Comparison of ENCODE assay signal across 8 cellular contexts in the genomic region with DNA sequence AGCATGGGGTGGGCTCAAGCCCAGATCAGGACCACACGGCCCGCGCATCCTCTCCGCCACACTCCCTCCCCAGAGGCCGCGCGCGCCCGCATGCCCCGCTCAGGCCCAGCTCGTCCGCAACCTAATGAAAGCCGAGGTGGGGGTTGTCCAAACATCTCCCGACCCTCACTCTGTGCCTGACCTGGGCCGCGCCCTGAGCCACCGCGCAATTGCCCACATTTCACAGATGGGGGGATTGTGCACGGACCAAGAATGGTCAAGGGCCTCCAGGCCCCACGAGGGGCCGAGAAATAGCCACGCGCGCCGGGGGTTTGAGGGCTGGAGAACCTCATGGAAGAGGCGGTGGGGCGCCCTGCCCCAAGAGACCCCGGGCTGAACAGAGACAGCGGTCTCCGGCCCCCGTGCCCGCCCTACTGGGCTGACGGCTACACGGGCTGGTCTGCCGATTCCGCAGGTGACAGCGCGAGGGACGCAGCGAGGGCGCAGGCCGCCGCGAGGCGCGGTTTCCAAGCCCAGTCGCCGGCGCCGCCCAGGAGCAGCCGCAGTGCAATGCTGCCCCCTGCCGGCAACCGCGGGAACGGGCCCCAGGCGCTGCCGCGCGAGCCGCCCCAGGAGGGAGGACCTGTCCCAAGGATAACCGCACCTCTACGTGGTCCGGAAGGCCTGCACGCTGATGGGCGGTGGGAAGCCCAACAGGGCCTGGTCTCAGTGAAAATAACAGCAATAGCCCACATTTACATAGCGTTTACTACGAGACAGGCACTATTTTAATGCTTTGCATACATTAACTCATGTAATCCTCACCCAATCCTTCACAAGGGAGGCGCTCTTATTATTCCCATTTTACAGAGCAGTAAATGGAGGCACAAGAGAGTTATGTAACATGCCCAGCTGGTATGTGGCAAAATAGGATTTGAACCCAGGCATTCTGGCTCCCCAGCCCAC. TPM values are rescaled to one million over a fixed set of nuclear protein-coding genes. Genes with fewer than 3 reads are reported as not detected.
A peak's percentile ranks its signal among the peaks of the same experiment; 100 is the strongest.
DNase-seq lines count a peak whose midpoint lies in the region; ATAC-seq and TF ChIP-seq lines count a peak whose summit lies in the region.

No MANE protein-coding gene starts in this region.

- intact Hi-C loops in OCI-LY7 (cut with micrococcal nuclease; ENCODE audit: unreplicated experiment) = loop anchor here (1.0 to 10.0 kb wide), 5 partner anchors 115 to 592 kb away; no protein-coding TSS in a partner anchor

- H3K27me3 Mint-ChIP-seq in activated T-cell treated with anti-CD3 and anti-CD28 coated beads, Interleukin-2, amount 50 U/mL, for 4 hours (ENCODE audit: low read depth) = peaks cover 54% of the 10 kb centered on the region
- peaks cover 16% of the 10 kb centered on the region for H3K27me3 Mint-ChIP-seq in neural progenitor cell (ENCODE audit: insufficient read depth, low read depth)

- no TSS peak for BruUV-seq in OCI-LY7 (replicated peaks; lab: Mats Ljungman, UMichigan)

- ATAC-seq in GM19324 (IDR thresholded peaks at IDR 0.05; ENCODE audit: low FRiP score, unreplicated experiment) (peak; percentile 86), HG03354 (IDR thresholded peaks at IDR 0.05; ENCODE audit: poor library complexity, severe bottlenecking, unreplicated experiment) (peak; percentile 97)
- peak; percentile 95 to 97 for ATAC-seq in activated T-cell treated with anti-CD3 and anti-CD28 coated beads, Interleukin-2, amount 50 U/mL, for 4 hours

- H3K9ac ChIP-seq in neural progenitor cell = no peak overlapping the region

- peaks cover 20% of the 10 kb centered on the region for H3K36me3 ChIP-seq in OCI-LY7 (ENCODE audit: insufficient read depth, low read length)
- H3K36me3 ChIP-seq in neural progenitor cell = no peaks in the 10 kb centered on the region
- no peaks in the 10 kb centered on the region for H3K36me3 ChIP-seq in suprapubic skin

- H2AFZ ChIP-seq in OCI-LY7 (ENCODE audit: low read length) (0 out of 2 replicates have a peak overlapping the region, but pooled peaks have one; percentile 4), neural progenitor cell (replicated peaks) (no peak overlapping the region)

- H3K9me3 Mint-ChIP-seq in activated T-cell treated with anti-CD3 and anti-CD28 coated beads, Interleukin-2, amount 50 U/mL, for 4 hours = no peaks in the 10 kb centered on the region
- H3K9me3 Mint-ChIP-seq in neural progenitor cell = no peaks in the 10 kb centered on the region

- no peak for TF ChIP-seq POLR2A in suprapubic skin (IDR thresholded peaks at IDR 0.05)

- TF ChIP-seq CTCF in OCI-LY7 (conservative IDR thresholded peaks at IDR 0.05; ENCODE audit: low read length) = peak; percentile 95
- peak; percentile 51 for TF ChIP-seq CTCF in fibroblast of mammary gland (conservative IDR thresholded peaks at IDR 0.05; ENCODE audit: control insufficient read depth, insufficient read depth, low read depth, low read length)
- peak; percentile 98 for TF ChIP-seq CTCF in neural progenitor cell (IDR thresholded peaks at IDR 0.05)
- TF ChIP-seq CTCF in suprapubic skin (IDR thresholded peaks at IDR 0.05) = peak; percentile 89 to 99

- H3F3A ChIP-seq in neural progenitor cell (ENCODE audit: low read depth) = no peaks in the 10 kb centered on the region

- H3K4me1 ChIP-seq in OCI-LY7 (ENCODE audit: insufficient read depth, low read length, poor library complexity, severe bottlenecking) (peaks cover 8% of the 10 kb centered on the region), neural progenitor cell (peaks cover 2% of the 10 kb centered on the region), suprapubic skin (peaks cover 8% of the 10 kb centered on the region)

- peaks cover 47% of the 10 kb centered on the region for H3K27me3 ChIP-seq in neural progenitor cell
- peaks cover 42% of the 10 kb centered on the region for H3K27me3 ChIP-seq in suprapubic skin

- H3K27ac ChIP-seq in OCI-LY7 (ENCODE audit: low read depth, low read length, poor library complexity, severe bottlenecking) = no peak overlapping the region
- no peak overlapping the region for H3K27ac ChIP-seq in neural progenitor cell
- no peak overlapping the region for H3K27ac ChIP-seq in suprapubic skin

- H3K79me2 ChIP-seq in OCI-LY7 (ENCODE audit: insufficient read depth, low read depth, low read length) (no peaks in the 10 kb centered on the region), neural progenitor cell (ENCODE audit: low read depth) (no peaks in the 10 kb centered on the region)

- CTCF ChIA-PET in OCI-LY7 (lab: Charles Lee; ENCODE audit: unreplicated experiment) = interaction anchor here (0.5 to 0.9 kb wide), 3 partner anchors 16 to 28 kb away, joined by 3 read pairs; no protein-coding TSS in a partner anchor

- H3K4me3 ChIP-seq in OCI-LY7 (ENCODE audit: low read depth, low read length, poor library complexity, severe bottlenecking) (no peak overlapping the region), fibroblast of mammary gland (ENCODE audit: control insufficient read depth, low read depth, low read length) (no peak overlapping the region), neural progenitor cell (no peak overlapping the region), suprapubic skin (peak overlapping the region; percentile 23)

- no peaks in the 10 kb centered on the region for H3K9me2 ChIP-seq in OCI-LY7 (ENCODE audit: insufficient read depth, low read length)

- H3K4me1 Mint-ChIP-seq in activated T-cell treated with anti-CD3 and anti-CD28 coated beads, Interleukin-2, amount 50 U/mL, for 4 hours (ENCODE audit: low read depth) = no peaks in the 10 kb centered on the region
- H3K4me1 Mint-ChIP-seq in neural progenitor cell = peaks cover 8% of the 10 kb centered on the region

- H3K4me2 ChIP-seq in OCI-LY7 (ENCODE audit: low read length) (peak overlapping the region; percentile 39; the same call in 1 of the 2 replicates), neural progenitor cell (peak overlapping the region; percentile 68)

- WGBS in suprapubic skin = 13% methylated on average over 8 of the region's 68 CpGs

- H3K9me3 ChIP-seq in OCI-LY7 (ENCODE audit: low read length) = no peaks in the 10 kb centered on the region
- H3K9me3 ChIP-seq in neural progenitor cell (ENCODE audit: low read depth) = no peaks in the 10 kb centered on the region
- H3K9me3 ChIP-seq in suprapubic skin = no peaks in the 10 kb centered on the region

- POLR2A ChIA-PET in OCI-LY7 (lab: Charles Lee) = interaction anchor here (1.5 kb wide), 1 partner anchor 12 kb away, joined by 5 read pairs; no protein-coding TSS in a partner anchor

- H3K27ac Mint-ChIP-seq in neural progenitor cell = no peak overlapping the region

- H3K4me3 Mint-ChIP-seq in activated T-cell treated with anti-CD3 and anti-CD28 coated beads, Interleukin-2, amount 50 U/mL, for 4 hours = no peak overlapping the region
- no peak overlapping the region for H3K4me3 Mint-ChIP-seq in neural progenitor cell

- no peaks in the 10 kb centered on the region for H3K36me3 Mint-ChIP-seq in activated T-cell treated with anti-CD3 and anti-CD28 coated beads, Interleukin-2, amount 50 U/mL, for 4 hours (ENCODE audit: insufficient read depth)
- H3K36me3 Mint-ChIP-seq in neural progenitor cell = no peaks in the 10 kb centered on the region

- TF ChIP-seq EP300 in suprapubic skin (IDR thresholded peaks at IDR 0.05) = no peak

- H4K20me1 ChIP-seq in OCI-LY7 (ENCODE audit: insufficient read depth, low read length) = no peaks in the 10 kb centered on the region
- H4K20me1 ChIP-seq in neural progenitor cell (ENCODE audit: low read depth) = no peaks in the 10 kb centered on the region

- DNase-seq in CMK (ENCODE audit: low read depth) (peak; percentile 51), OCI-LY7 (ENCODE audit: low spot score) (peak; percentile 71), fibroblast of mammary gland (ENCODE audit: low read depth) (peak; percentile 38), neural progenitor cell (ENCODE audit: low spot score) (peak; percentile 90), suprapubic skin (ENCODE audit: low spot score in 2 of 2) (peak; percentile 83 to 85)
- peak; percentile 85 for DNase-seq in activated T-cell treated with anti-CD3 and anti-CD28 coated beads, Interleukin-2, amount 50 U/mL, for 4 hours

RNA-seq across cellular contexts. Expression of a gene that starts 10.5 kb away (rescaled TPM):
- total RNA-seq in OCI-LY7 (2014; rRNA removed; shearing (Covaris generic)) = 0.75 and 1.6 TPM in 2 replicates
- 3.1 and 3.7 TPM in 2 replicates for total RNA-seq in OCI-LY7 (2022)
- not detected for total RNA-seq in activated T-cell treated with anti-CD3 and anti-CD28 coated beads, Interleukin-2, amount 50 U/mL, for 4 hours
- total RNA-seq in neural progenitor cell (ENCODE audit: low replicate concordance) = 0.31 TPM in 1 of 2 replicates, not detected in the other
- total RNA-seq in suprapubic skin = 1 to 10 TPM; 1.8 to 3.1 (median 2.4) TPM

Comparison
In these comparisons a context has a peak if more than half of its experiments do, and no peak if none do; other contexts are left out.
1. DNase-seq: peak in every context shown above with its lines; median percentile 90 in neural progenitor cell; 85 in activated T-cell treated with anti-CD3 and anti-CD28 coated beads, Interleukin-2, amount 50 U/mL, for 4 hours; 84 in suprapubic skin; 71 in OCI-LY7; 51 in CMK; 38 in fibroblast of mammary gland.